Comparison of ENCODE assay signal across 24 cellular contexts in genomic region chr1:229822026-229822425, GRCh38.
A peak's percentile ranks its signal among the peaks of the same experiment; 100 is the strongest.
DNase-seq lines count a peak whose midpoint lies in the region; ATAC-seq and TF ChIP-seq lines count a peak whose summit lies in the region.
"Had no signal": no experiment of that assay in that cellular context is flagged by ENCODE, and none has a peak within 500 bp of the region (broad histone marks: within the 10 kb centered on the region; RNA-seq: fewer than 3 reads in every experiment).

No MANE protein-coding gene starts in this region.

- H3K4me1 ChIP-seq in HEK293 (ENCODE audit: control insufficient read depth, insufficient read depth, low read length) (no peaks in the 10 kb centered on the region), foreskin keratinocyte (no peaks in the 10 kb centered on the region), thoracic aorta (ENCODE audit: control insufficient read depth in 1 of 2, low read depth in 2 of 2) (peaks cover 4 to 22% of the 10 kb centered on the region in 2 donors)
- H3K4me1 ChIP-seq: BLaER1, HAP-1, SJCRH30 had no signal

- DNase-seq in amniotic epithelial cell (ENCODE audit: low read depth): peak; percentile 55
- DNase-seq in foreskin keratinocyte: no peak
- DNase-seq in thoracic aorta (ENCODE audit: low spot score): no peak
- no peak for DNase-seq in midbrain (lab: John Stamatoyannopoulos, UW)
- DNase-seq: CD4-positive, CD25-positive, alpha-beta regulatory T cell; DMS153; GOT3; Kasumi-1; MG63; NCI-H2029 treated with DMSO at 0.1 percent for 48 hours; NCI-H446 treated with DMSO at 0.1 percent for 48 hours; NCI-H526; NCI-H82; NK-92 treated with Interleukin-12 subunit alpha and Interleukin-12 subunit beta, amount 100 ng/mL, for 24 hours; PC-3; SJCRH30 had no signal

- H3K27ac ChIP-seq in HEK293 (ENCODE audit: extremely low read depth, low read depth, low read length): no peak overlapping the region
- no peak overlapping the region for H3K27ac ChIP-seq in foreskin keratinocyte
- H3K27ac ChIP-seq in thoracic aorta: peak overlapping the region; percentile 28 to 46
- H3K27ac ChIP-seq: BLaER1, SJCRH30 had no signal

- ATAC-seq in foreskin keratinocyte (peak; percentile 16), thoracic aorta (ENCODE audit: insufficient number of reproducible peaks, low FRiP score, low read depth) (no peak), GM18517 (IDR thresholded peaks at IDR 0.05; ENCODE audit: unreplicated experiment) (no peak), HG02885 (IDR thresholded peaks at IDR 0.05; ENCODE audit: poor library complexity, unreplicated experiment) (no peak)
- ATAC-seq: HepG2, PC-3, Right ventricle myocardium inferior, SK-N-SH treated with all-trans-retinoic acid at 6 μM for 48 hours had no signal

- TF ChIP-seq CTCF in HEK293 (tag by site-specific recombination; IDR thresholded peaks at IDR 0.05) (no peak), foreskin keratinocyte (conservative IDR thresholded peaks at IDR 0.05) (no peak), thoracic aorta (IDR thresholded peaks at IDR 0.05) (no peak)

- H3K36me3 ChIP-seq in HEK293 (ENCODE audit: control insufficient read depth in 2 of 2, insufficient read depth in 1 of 2, low read length in 2 of 2): no peaks in the 10 kb centered on the region
- H3K36me3 ChIP-seq in thoracic aorta: no peaks in the 10 kb centered on the region
- H3K36me3 ChIP-seq: BLaER1, HAP-1, MG63, SJCRH30 had no signal

- POLR2A ChIA-PET in HEK293 (lab: Yijun Ruan, JAX): no interaction called here

- CTCF ChIA-PET in HEK293 (lab: Yijun Ruan, JAX): no interaction called here

- no peak overlapping the region for H3K4me3 ChIP-seq in HEK293 (ENCODE audit: low read depth, low read length)
- no peak overlapping the region for H3K4me3 ChIP-seq in thoracic aorta
- H3K4me3 ChIP-seq: BLaER1, HAP-1, MG63, SJCRH30 had no signal

- H3K27me3 ChIP-seq in foreskin keratinocyte (peaks cover 25% of the 10 kb centered on the region), thoracic aorta (replicated peaks; ENCODE audit: insufficient read depth) (no peaks in the 10 kb centered on the region)
- H3K27me3 ChIP-seq: BLaER1, MG63, SJCRH30 had no signal

- no peaks in the 10 kb centered on the region for H3K9me3 ChIP-seq in HEK293 (ENCODE audit: control insufficient read depth, insufficient read depth, low read depth, low read length)
- H3K9me3 ChIP-seq in thoracic aorta: no peaks in the 10 kb centered on the region
- H3K9me3 ChIP-seq: MG63, SJCRH30 had no signal

TF ChIP-seq in HEK293, 187 proteins besides CTCF, POLR2A, EP300 and RAD21:
- TF ChIP-seq ZNF266 (tag by site-specific recombination; IDR thresholded peaks at IDR 0.05; ENCODE audit: low read depth): no peak
- TF ChIP-seq ZFHX2 (tag by site-specific recombination; conservative IDR thresholded peaks at IDR 0.05): 0 out of 2 replicates have a peak, but pooled peaks have one; percentile 41
- no peak for TF ChIP-seq ZNF558 (tag by site-specific recombination; IDR thresholded peaks at IDR 0.05)
- TF ChIP-seq ZNF19 (tag by site-specific recombination; IDR thresholded peaks at IDR 0.05; ENCODE audit: low read depth): no peak
- peak; percentile 40; the same call in 1 of the 2 replicates for TF ChIP-seq EGR2 (tag by site-specific recombination; IDR thresholded peaks at IDR 0.05; ENCODE audit: low read depth)

Comparison
In these comparisons a context has a peak if more than half of its experiments do, and no peak if none do; other contexts are left out.
1. H3K27ac ChIP-seq: peak in thoracic aorta (2 of 2); none in HEK293 (single experiment) and foreskin keratinocyte (single experiment).